ENCODE assay signal across 8 cellular contexts in the genomic region with DNA sequence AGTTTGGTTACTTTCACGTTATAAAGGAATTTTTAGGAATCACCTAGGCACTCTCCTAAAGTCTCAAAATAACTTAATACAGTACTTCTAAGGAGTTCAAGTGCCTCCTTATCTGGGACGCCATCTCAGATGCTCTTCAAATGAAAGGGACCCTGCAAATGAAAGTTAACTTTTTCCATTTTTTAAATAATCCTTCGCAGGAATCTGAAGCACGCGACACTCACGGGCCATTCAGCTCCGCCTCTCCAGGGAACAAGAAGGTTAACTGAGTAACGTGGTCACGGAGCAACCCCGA. TPM values are rescaled to one million over a fixed set of nuclear protein-coding genes. Genes with fewer than 3 reads are reported as not detected.
DNase-seq lines count a peak whose midpoint lies in the region; ATAC-seq and TF ChIP-seq lines count a peak whose summit lies in the region.

No MANE protein-coding gene starts in this region.

- peak overlapping the region; percentile 95 for H3K4me3 ChIP-seq in OCI-LY3 (ENCODE audit: low read length)
- peak overlapping the region; percentile 66 for H3K4me3 ChIP-seq in epithelial cell of proximal tubule (ENCODE audit: low read depth, low read length)
- H3K4me3 ChIP-seq in psoas muscle = peak overlapping the region; percentile 72

- H3K9me3 ChIP-seq in OCI-LY3 (ENCODE audit: insufficient read depth, low read length) = no peaks in the 10 kb centered on the region
- H3K9me3 ChIP-seq in psoas muscle = no peaks in the 10 kb centered on the region

- H4K20me1 ChIP-seq in OCI-LY3 (ENCODE audit: insufficient read depth, low read length) = peaks cover 37% of the 10 kb centered on the region

- H3K27ac ChIP-seq in OCI-LY3 (ENCODE audit: low read length) (peak overlapping the region; percentile 76), psoas muscle (peak overlapping the region; percentile 94)

- H3K79me2 ChIP-seq in OCI-LY3 (ENCODE audit: low read length) = peaks cover 69% of the 10 kb centered on the region

- H3K9ac ChIP-seq in OCI-LY3 (ENCODE audit: low read length) = peak overlapping the region; percentile 91

- ATAC-seq in GM18502 (IDR thresholded peaks at IDR 0.05; ENCODE audit: poor library complexity, unreplicated experiment) (peak; percentile 44), psoas muscle (no peak), HG03460 (IDR thresholded peaks at IDR 0.05; ENCODE audit: unreplicated experiment) (no peak)

- H3K4me2 ChIP-seq in OCI-LY3 (ENCODE audit: low read length) = peak overlapping the region; percentile 86

- WGBS in psoas muscle, 3 donors = 0 to 1% (median 1%) methylated on average over 10 of the region's 10 CpGs

- H3K4me1 ChIP-seq in OCI-LY3 (ENCODE audit: low read length) (peaks cover 26% of the 10 kb centered on the region), psoas muscle (peaks cover 35% of the 10 kb centered on the region)

- H3K27me3 ChIP-seq in OCI-LY3 (ENCODE audit: low read depth, low read length) (no peaks in the 10 kb centered on the region), psoas muscle (ENCODE audit: insufficient read depth in 3 of 3, low read length in 2 of 3) (no peaks in the 10 kb centered on the region)

- DNase-seq in epithelial cell of proximal tubule (ENCODE audit: low read depth) (no peak), psoas muscle (no peak), epidermal melanocyte (ENCODE audit: insufficient read length, low spot score) (no peak), hippocampal formation (lab: John Stamatoyannopoulos, UW) (no peak)
- no peak for DNase-seq in activated effector memory CD4-positive, alpha-beta T cell treated with anti-CD3 and anti-CD28 coated beads, Interleukin-2, amount 50 U/mL, for 16 hours

- peaks cover 7% of the 10 kb centered on the region for H3K36me3 ChIP-seq in OCI-LY3 (replicated peaks; ENCODE audit: low read depth, low read length)
- H3K36me3 ChIP-seq in psoas muscle (ENCODE audit: insufficient read depth in 1 of 2, low read depth in 1 of 2) = peaks cover 0 to 2% of the 10 kb centered on the region in 2 donors

- H2AFZ ChIP-seq in OCI-LY3 (ENCODE audit: low read depth, low read length) = peak overlapping the region; percentile 93

- intact Hi-C loops in psoas muscle (cut with DNase I) = loop anchor here in 1 of 2 donors (5.0 kb wide), 2 partner anchors 102 to 157 kb away; no protein-coding TSS in a partner anchor

- TF ChIP-seq CTCF in OCI-LY3 (IDR thresholded peaks at IDR 0.05; ENCODE audit: low read depth, low read length) = no peak
- no peak for TF ChIP-seq CTCF in epithelial cell of proximal tubule (conservative IDR thresholded peaks at IDR 0.05; ENCODE audit: low read depth, low read length)
- no peak for TF ChIP-seq CTCF in psoas muscle (IDR thresholded peaks at IDR 0.05)

RNA-seq across cellular contexts. Expression of a gene that starts 0.5 kb away (rescaled TPM):
- total RNA-seq in epithelial cell of proximal tubule (63.1 and 80.2 TPM in 2 replicates), psoas muscle (10 to 100 TPM; 31.1 to 56.3 (median 51.2) TPM)
- 10 to 100 TPM; 33.9 to 83.8 (median 66.9) TPM for polyA plus RNA-seq in psoas muscle
